ENCODE assay signal across 20 cellular contexts in the genomic region with DNA sequence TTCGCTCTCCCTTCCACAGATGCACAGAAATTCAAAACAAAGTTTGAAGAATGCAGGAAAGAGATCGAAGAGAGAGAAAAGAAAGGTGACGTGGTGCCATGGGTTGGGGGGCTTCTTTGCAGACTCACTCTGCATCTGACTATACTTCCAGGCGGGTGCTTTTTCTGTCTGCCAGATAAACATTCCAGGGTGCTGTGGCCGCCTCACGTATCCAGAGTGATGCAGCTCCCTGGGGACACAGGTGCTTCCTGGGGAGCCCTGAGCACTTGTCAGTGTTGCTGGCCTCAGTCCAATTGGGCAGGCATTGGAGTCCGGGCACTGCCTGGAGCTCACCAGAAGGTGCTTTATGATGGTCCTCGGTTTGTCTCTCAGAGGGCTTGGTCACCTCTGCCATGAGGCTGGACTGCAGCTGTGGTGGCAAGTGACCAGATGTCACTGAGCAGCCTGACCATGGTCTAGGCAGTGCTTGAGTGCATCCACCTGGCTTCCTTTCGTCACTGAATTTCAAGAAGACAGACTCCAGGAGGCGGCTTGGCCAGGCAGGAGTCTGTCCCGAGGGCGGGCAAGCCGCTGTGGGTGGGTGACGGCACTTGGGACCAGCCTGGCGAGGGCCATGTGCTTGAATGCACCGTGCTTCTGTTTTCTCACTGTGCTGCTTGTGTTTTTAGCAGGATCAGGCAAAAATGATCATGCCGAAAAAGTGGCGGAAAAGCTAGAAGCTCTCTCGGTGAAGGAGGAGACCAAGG. TPM values are rescaled to one million over a fixed set of nuclear protein-coding genes. Genes with fewer than 3 reads are reported as not detected.
A peak's percentile ranks its signal among the peaks of the same experiment; 100 is the strongest.
DNase-seq lines count a peak whose midpoint lies in the region; ATAC-seq and TF ChIP-seq lines count a peak whose summit lies in the region.
"Had no signal": no experiment of that assay in that cellular context is flagged by ENCODE, and none has a peak within 500 bp of the region (broad histone marks: within the 10 kb centered on the region; RNA-seq: fewer than 3 reads in every experiment).

No MANE protein-coding gene starts in this region.

- intact Hi-C loops in activated CD8-positive, alpha-beta T cell treated with anti-CD3 and anti-CD28 coated beads for 36 hours (cut with micrococcal nuclease), result loop anchor here (5.0 kb wide), 1 partner anchor 154 kb away; no protein-coding TSS in a partner anchor

- no peak overlapping the region for H3K4me3 Mint-ChIP-seq in activated CD8-positive, alpha-beta T cell treated with anti-CD3 and anti-CD28 coated beads for 36 hours
- no peak overlapping the region for H3K4me3 Mint-ChIP-seq in activated CD8-positive, alpha-beta T cell treated with anti-CD3 and anti-CD28 coated beads, Interleukin-2, amount 10 ng/mL, durations not matched to agents 7 days and 5 days
- H3K4me3 Mint-ChIP-seq in stimulated activated naive B cell treated with anti-CD40 and anti-IgM and Interleukin-4, amounts not matched to agents 10 μg/mL and 1 μg/mL and 100 μg/mL, for 72 hours, result no peak overlapping the region

- no peak for TF ChIP-seq CTCF in activated CD8-positive, alpha-beta T cell treated with anti-CD3 and anti-CD28 coated beads for 36 hours (IDR thresholded peaks at IDR 0.05)

- no peaks in the 10 kb centered on the region for H3K9me3 Mint-ChIP-seq in activated CD8-positive, alpha-beta T cell treated with anti-CD3 and anti-CD28 coated beads for 36 hours
- H3K9me3 Mint-ChIP-seq in activated CD8-positive, alpha-beta T cell treated with anti-CD3 and anti-CD28 coated beads, Interleukin-2, amount 10 ng/mL, durations not matched to agents 7 days and 5 days (ENCODE audit: insufficient read depth), result no peaks in the 10 kb centered on the region
- no peaks in the 10 kb centered on the region for H3K9me3 Mint-ChIP-seq in stimulated activated naive B cell treated with anti-CD40 and anti-IgM and Interleukin-4, amounts not matched to agents 10 μg/mL and 1 μg/mL and 100 μg/mL, for 72 hours

- peak overlapping the region; percentile 7 for H3K27ac ChIP-seq in angular gyrus (ENCODE audit: low read depth, low read length)
- H3K27ac ChIP-seq: PC-9 had no signal

- H3K4me1 Mint-ChIP-seq in activated CD8-positive, alpha-beta T cell treated with anti-CD3 and anti-CD28 coated beads for 36 hours (ENCODE audit: low read depth), result peaks cover 35% of the 10 kb centered on the region
- peaks cover 23% of the 10 kb centered on the region for H3K4me1 Mint-ChIP-seq in activated CD8-positive, alpha-beta T cell treated with anti-CD3 and anti-CD28 coated beads, Interleukin-2, amount 10 ng/mL, durations not matched to agents 7 days and 5 days (ENCODE audit: low read depth)
- peaks cover 20 to 28% of the 10 kb centered on the region in 2 donors for H3K4me1 Mint-ChIP-seq in stimulated activated naive B cell treated with anti-CD40 and anti-IgM and Interleukin-4, amounts not matched to agents 10 μg/mL and 1 μg/mL and 100 μg/mL, for 72 hours

- DNase-seq in activated CD8-positive, alpha-beta T cell treated with anti-CD3 and anti-CD28 coated beads for 36 hours, result no peak
- no peak for DNase-seq in activated CD8-positive, alpha-beta T cell treated with anti-CD3 and anti-CD28 coated beads, Interleukin-2, amount 10 ng/mL, durations not matched to agents 7 days and 5 days
- peak; percentile 43 for DNase-seq in NAMALWA (ENCODE audit: low spot score)
- no peak for DNase-seq in stimulated activated naive B cell treated with anti-CD40 and anti-IgM and Interleukin-4, amounts not matched to agents 10 μg/mL and 1 μg/mL and 100 μg/mL, for 72 hours
- DNase-seq in SKM-1 treated with dmso at 0.1 percent for 144 hours (lab: John Stamatoyannopoulos, UW; ENCODE audit: unreplicated experiment), result no peak
- no peak for DNase-seq in SHP77 (lab: John Stamatoyannopoulos, UW)
- DNase-seq in Kasumi-1 (lab: John Stamatoyannopoulos, UW), result no peak
- DNase-seq: Caco-2, DMS79 treated with DMSO at 0.1 percent for 48 hours, MV-4-11, NCI-H1436, NCI-H2029 treated with DMSO at 0.1 percent for 48 hours, NCI-H2227 treated with DMSO at 0.1 percent for 48 hours, NCI-H69, PC-9, SK-N-SH had no signal

- H3K27me3 Mint-ChIP-seq in activated CD8-positive, alpha-beta T cell treated with anti-CD3 and anti-CD28 coated beads for 36 hours, result no peaks in the 10 kb centered on the region
- H3K27me3 Mint-ChIP-seq in activated CD8-positive, alpha-beta T cell treated with anti-CD3 and anti-CD28 coated beads, Interleukin-2, amount 10 ng/mL, durations not matched to agents 7 days and 5 days (ENCODE audit: low read depth), result no peaks in the 10 kb centered on the region
- H3K27me3 Mint-ChIP-seq in stimulated activated naive B cell treated with anti-CD40 and anti-IgM and Interleukin-4, amounts not matched to agents 10 μg/mL and 1 μg/mL and 100 μg/mL, for 72 hours, result no peaks in the 10 kb centered on the region

- ATAC-seq in activated CD8-positive, alpha-beta T cell treated with anti-CD3 and anti-CD28 coated beads for 36 hours, result no peak
- no peak for ATAC-seq in activated CD8-positive, alpha-beta T cell treated with anti-CD3 and anti-CD28 coated beads, Interleukin-2, amount 10 ng/mL, durations not matched to agents 7 days and 5 days
- ATAC-seq in stimulated activated naive B cell treated with anti-CD40 and anti-IgM and Interleukin-4, amounts not matched to agents 10 μg/mL and 1 μg/mL and 100 μg/mL, for 72 hours (replicated peaks), result no peak
- ATAC-seq: HepG2, Right ventricle myocardium inferior had no signal

- POLR2A ChIA-PET in activated CD8-positive, alpha-beta T cell treated with anti-CD3 and anti-CD28 coated beads for 36 hours (lab: Charles Lee), result interaction anchor here (1.0 to 8.4 kb wide), 6 partner anchors 9 to 32 kb away, joined by 3 to 111 read pairs (median 6); partner anchors contain the start of genes RANBP1 and TRMT2A
- POLR2A ChIA-PET in activated CD8-positive, alpha-beta T cell treated with anti-CD3 and anti-CD28 coated beads, Interleukin-2, amount 10 ng/mL, durations not matched to agents 7 days and 5 days (lab: Charles Lee), result no interaction called here

- CTCF ChIA-PET in activated CD8-positive, alpha-beta T cell treated with anti-CD3 and anti-CD28 coated beads for 36 hours (lab: Charles Lee), result no interaction called here
- CTCF ChIA-PET in activated CD8-positive, alpha-beta T cell treated with anti-CD3 and anti-CD28 coated beads, Interleukin-2, amount 10 ng/mL, durations not matched to agents 7 days and 5 days (lab: Charles Lee), result no interaction called here

- peaks cover 46% of the 10 kb centered on the region for H3K36me3 Mint-ChIP-seq in activated CD8-positive, alpha-beta T cell treated with anti-CD3 and anti-CD28 coated beads for 36 hours (ENCODE audit: low read depth)
- peaks cover 44% of the 10 kb centered on the region for H3K36me3 Mint-ChIP-seq in activated CD8-positive, alpha-beta T cell treated with anti-CD3 and anti-CD28 coated beads, Interleukin-2, amount 10 ng/mL, durations not matched to agents 7 days and 5 days (ENCODE audit: low read depth)
- H3K36me3 Mint-ChIP-seq in stimulated activated naive B cell treated with anti-CD40 and anti-IgM and Interleukin-4, amounts not matched to agents 10 μg/mL and 1 μg/mL and 100 μg/mL, for 72 hours, result peaks cover 35% of the 10 kb centered on the region in 2 donors

- H3K27ac Mint-ChIP-seq in activated CD8-positive, alpha-beta T cell treated with anti-CD3 and anti-CD28 coated beads for 36 hours, result peak overlapping the region; percentile 9
- H3K27ac Mint-ChIP-seq in activated CD8-positive, alpha-beta T cell treated with anti-CD3 and anti-CD28 coated beads, Interleukin-2, amount 10 ng/mL, durations not matched to agents 7 days and 5 days, result no peak overlapping the region
- H3K27ac Mint-ChIP-seq in stimulated activated naive B cell treated with anti-CD40 and anti-IgM and Interleukin-4, amounts not matched to agents 10 μg/mL and 1 μg/mL and 100 μg/mL, for 72 hours, result peak overlapping the region; percentile 34

RNA-seq across cellular contexts. Expression of gene ZDHHC8, which starts 5.1 kb away (rescaled TPM):
- total RNA-seq in activated CD8-positive, alpha-beta T cell treated with anti-CD3 and anti-CD28 coated beads for 36 hours, result 10 to 100 TPM; 44.5 to 44.8 TPM
- 10 to 100 TPM; 60.5 to 65.5 TPM for total RNA-seq in activated CD8-positive, alpha-beta T cell treated with anti-CD3 and anti-CD28 coated beads, Interleukin-2, amount 10 ng/mL, durations not matched to agents 7 days and 5 days

RNA-seq across cellular contexts. Expression of gene TRMT2A, which starts 9.4 kb away (rescaled TPM):
- 100 to 1,000 TPM; 101 to 105 TPM for total RNA-seq in activated CD8-positive, alpha-beta T cell treated with anti-CD3 and anti-CD28 coated beads for 36 hours
- total RNA-seq in activated CD8-positive, alpha-beta T cell treated with anti-CD3 and anti-CD28 coated beads, Interleukin-2, amount 10 ng/mL, durations not matched to agents 7 days and 5 days, result 100 to 1,000 TPM in 1 of 2 experiments, 10 to 100 TPM in 1; 92.1 to 102 TPM

RNA-seq across cellular contexts. Expression of gene RANBP1, which starts 10.6 kb away (rescaled TPM):
- 100 to 1,000 TPM; 411 to 412 TPM for total RNA-seq in activated CD8-positive, alpha-beta T cell treated with anti-CD3 and anti-CD28 coated beads for 36 hours
- 100 to 1,000 TPM; 320 to 332 TPM for total RNA-seq in activated CD8-positive, alpha-beta T cell treated with anti-CD3 and anti-CD28 coated beads, Interleukin-2, amount 10 ng/mL, durations not matched to agents 7 days and 5 days

RNA-seq across cellular contexts. Expression of gene CCDC188, which starts 24.4 kb away (rescaled TPM):
- total RNA-seq in activated CD8-positive, alpha-beta T cell treated with anti-CD3 and anti-CD28 coated beads for 36 hours, result not detected
- not detected for total RNA-seq in activated CD8-positive, alpha-beta T cell treated with anti-CD3 and anti-CD28 coated beads, Interleukin-2, amount 10 ng/mL, durations not matched to agents 7 days and 5 days
- total RNA-seq: Caco-2, H4, HepG2, PC-9 had no signal

RNA-seq across cellular contexts. Expression of gene DGCR8, which starts 46.4 kb away (rescaled TPM):
- total RNA-seq in activated CD8-positive, alpha-beta T cell treated with anti-CD3 and anti-CD28 coated beads for 36 hours, result 10 to 100 TPM; 35.0 to 38.8 TPM
- 10 to 100 TPM; 52.3 to 55.2 TPM for total RNA-seq in activated CD8-positive, alpha-beta T cell treated with anti-CD3 and anti-CD28 coated beads, Interleukin-2, amount 10 ng/mL, durations not matched to agents 7 days and 5 days
